4 cellular contexts compared by ENCODE assay signal in the genomic region with DNA sequence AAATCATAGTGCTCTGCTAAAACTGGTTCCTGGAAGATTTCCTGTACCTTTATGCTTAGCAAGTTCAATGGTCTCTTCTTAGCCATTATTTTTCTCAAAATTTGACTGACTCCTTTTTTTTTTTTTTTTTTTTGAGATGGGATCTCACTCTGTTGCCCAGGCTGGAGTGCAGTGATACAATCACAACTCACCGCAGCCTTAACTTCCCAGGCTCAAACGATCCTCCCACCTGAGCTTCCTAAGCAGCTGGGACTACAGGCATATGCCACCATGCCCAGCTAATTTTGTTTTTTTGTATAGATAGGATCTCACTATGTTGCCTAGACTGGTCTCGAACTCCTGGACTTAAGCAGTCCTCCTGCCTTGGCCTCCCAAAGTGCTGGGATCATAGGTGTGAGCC. TPM values are rescaled to one million over a fixed set of nuclear protein-coding genes. Genes with fewer than 3 reads are reported as not detected.
"Had no signal": no experiment of that assay in that cellular context is flagged by ENCODE, and none has a peak within 500 bp of the region (broad histone marks: within the 10 kb centered on the region; RNA-seq: fewer than 3 reads in every experiment).

No MANE protein-coding gene starts in this region.

RNA-seq across cellular contexts. Expression of a gene that starts 59.9 kb away (rescaled TPM):
- total RNA-seq: activated B cell treated with CpG ODN at 0.5 μM for 24 hours, ascending aorta, osteoblast, posterior vena cava had no signal
